In genomic region chr10:60139798-60140566, GRCh38 we compare ENCODE assay signal across 9 cellular contexts.
DNase-seq lines count a peak whose midpoint lies in the region; ATAC-seq and TF ChIP-seq lines count a peak whose summit lies in the region.
"Had no signal": no experiment of that assay in that cellular context is flagged by ENCODE, and none has a peak within 500 bp of the region (broad histone marks: within the 10 kb centered on the region; RNA-seq: fewer than 3 reads in every experiment).

No MANE protein-coding gene starts in this region.

- H3K9me2 ChIP-seq in PC-9 (ENCODE audit: insufficient read depth): no peaks in the 10 kb centered on the region

- no peaks in the 10 kb centered on the region for H3K27me3 ChIP-seq in PC-9 (ENCODE audit: insufficient read depth, low read depth)

- H3K4me2 ChIP-seq in PC-9: peak overlapping the region; percentile 70

- ATAC-seq in GM19324 (IDR thresholded peaks at IDR 0.05; ENCODE audit: low FRiP score, unreplicated experiment) (peak; percentile 44), left ventricle myocardium superior (peak; percentile 17), sciatic nerve (peak; percentile 33), GM21737 (IDR thresholded peaks at IDR 0.05; ENCODE audit: unreplicated experiment) (no peak)

- H3K4me1 ChIP-seq in PC-9 (replicated peaks; ENCODE audit: insufficient read depth): peaks cover 55% of the 10 kb centered on the region

- H3K9me3 ChIP-seq in PC-9 (ENCODE audit: insufficient read depth, low read depth): no peaks in the 10 kb centered on the region; the same call in 1 of the 2 replicates

- POLR2A ChIA-PET in PC-9 (lab: Charles Lee; ENCODE audit: unreplicated experiment): interaction anchor here (0.6 to 0.7 kb wide), 2 partner anchors 30 to 275 kb away, joined by 3 to 4 read pairs; no protein-coding TSS in a partner anchor

- H2AFZ ChIP-seq in PC-9: peak overlapping the region; percentile 46; the same call in 1 of the 2 replicates

- DNase-seq in PC-9: peak; percentile 16 to 86
- DNase-seq in left ventricle myocardium superior: no peak
- DNase-seq in sciatic nerve (ENCODE audit: low spot score): no peak
- no peak for DNase-seq in activated CD4-positive, CD25-positive, alpha-beta regulatory T cell treated with anti-CD3 and anti-CD28 coated beads, Interleukin-2, amount 50 U/mL, for 72 hours
- DNase-seq in caudate nucleus (lab: John Stamatoyannopoulos, UW): no peak
- DNase-seq in COLO829 (ENCODE audit: low spot score): no peak
- DNase-seq: T1000 had no signal

- H3K79me2 ChIP-seq in PC-9 (ENCODE audit: low read depth): no peaks in the 10 kb centered on the region

- no peak for TF ChIP-seq CTCF in PC-9 (conservative IDR thresholded peaks at IDR 0.05)

- CTCF ChIA-PET in PC-9 (lab: Charles Lee): interaction anchor here (1.1 kb wide), 1 partner anchor 64 kb away, joined by 5 read pairs; no protein-coding TSS in a partner anchor

- H3K4me3 ChIP-seq in PC-9: peak overlapping the region; percentile 20; the same call in 1 of the 2 replicates

- intact Hi-C loops in PC-9 (cut with micrococcal nuclease; ENCODE audit: unreplicated experiment): loop anchor here (1.0 to 2.0 kb wide), 2 partner anchors 8 to 65 kb away; no protein-coding TSS in a partner anchor
- intact Hi-C loops in left ventricle myocardium superior (cut with micrococcal nuclease): no loop called here
- intact Hi-C loops in sciatic nerve (cut with DNase I): no loop called here

- TSS peak; percentile 65 for BruUV-seq in PC-9 (replicated peaks; lab: Mats Ljungman, UMichigan)

- peak overlapping the region; percentile 84 for H3K27ac ChIP-seq in PC-9
- no peak overlapping the region for H3K27ac ChIP-seq in caudate nucleus (ENCODE audit: low read depth, low read length)

- H3K36me3 ChIP-seq in PC-9 (ENCODE audit: low read depth): no peaks in the 10 kb centered on the region

- no peaks in the 10 kb centered on the region for H4K20me1 ChIP-seq in PC-9 (ENCODE audit: insufficient read depth)

- peaks cover 26% of the 10 kb centered on the region; the same call in 1 of the 2 replicates for H3F3A ChIP-seq in PC-9 (ENCODE audit: insufficient read depth, low read depth)

Comparison
In these comparisons a context has a peak if more than half of its experiments do, and no peak if none do; other contexts are left out.
1. DNase-seq: peak in PC-9 (2 of 2); none in left ventricle myocardium superior (single experiment), sciatic nerve (single experiment), activated CD4-positive, CD25-positive, alpha-beta regulatory T cell treated with anti-CD3 and anti-CD28 coated beads, Interleukin-2, amount 50 U/mL, for 72 hours (single experiment), caudate nucleus (0 of 61) and COLO829 (single experiment).